11 cellular contexts compared by ENCODE assay signal in the genomic region with DNA sequence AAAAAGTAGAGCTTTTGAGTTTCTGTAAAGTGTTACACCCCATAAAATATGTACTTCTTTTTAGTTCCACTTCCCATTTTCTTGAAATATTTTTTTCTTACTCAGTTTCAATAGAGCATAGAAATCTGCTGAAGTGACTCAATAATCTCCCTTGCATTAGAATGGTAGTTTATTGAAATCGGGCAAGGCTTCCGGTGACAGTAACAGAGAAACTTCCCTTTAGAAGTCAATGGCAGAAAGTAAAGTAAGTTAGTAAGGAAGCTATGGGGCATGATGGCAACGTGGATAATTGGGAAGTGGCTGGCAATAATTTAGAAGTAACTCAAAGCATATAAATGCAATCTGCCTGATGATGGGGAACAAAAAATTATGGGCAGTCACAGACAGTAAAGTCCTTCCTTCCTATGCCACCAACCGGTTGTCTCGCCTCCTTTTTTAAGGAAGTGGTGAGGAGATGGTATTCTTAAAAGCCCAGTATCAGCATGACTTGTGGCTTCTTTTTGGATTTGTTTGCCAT. TPM values are rescaled to one million over a fixed set of nuclear protein-coding genes. Genes with fewer than 3 reads are reported as not detected.
DNase-seq lines count a peak whose midpoint lies in the region; ATAC-seq and TF ChIP-seq lines count a peak whose summit lies in the region.
"Had no signal": no experiment of that assay in that cellular context is flagged by ENCODE, and none has a peak within 500 bp of the region (broad histone marks: within the 10 kb centered on the region; RNA-seq: fewer than 3 reads in every experiment).

No MANE protein-coding gene starts in this region.

- peak; percentile 45 for ATAC-seq in Right ventricle myocardium superior (ENCODE audit: poor library complexity)
- ATAC-seq in right cardiac atrium, result no peak
- ATAC-seq in HG02943 (IDR thresholded peaks at IDR 0.05; ENCODE audit: low read depth, unreplicated experiment), result peak; percentile 50
- ATAC-seq in stimulated activated naive B cell treated with anti-CD40 and anti-IgM and Interleukin-4, amounts not matched to agents 10 μg/mL and 1 μg/mL and 100 μg/mL, for 72 hours (replicated peaks), result peak; percentile 86 to 87

- H3K4me3 ChIP-seq in right cardiac atrium (ENCODE audit: low read length), result no peak overlapping the region

- peak overlapping the region; percentile 54 to 80 for H3K4me3 Mint-ChIP-seq in stimulated activated naive B cell treated with anti-CD40 and anti-IgM and Interleukin-4, amounts not matched to agents 10 μg/mL and 1 μg/mL and 100 μg/mL, for 72 hours

- DNase-seq in Right ventricle myocardium superior (no peak), right cardiac atrium (no peak), NOMO-1 (lab: John Stamatoyannopoulos, UW; ENCODE audit: unreplicated experiment in 2 of 2) (peak; percentile 94 to 98), retina (no peak), RWPE1 (ENCODE audit: low spot score) (no peak), T1000 (lab: John Stamatoyannopoulos, UW) (no peak)
- DNase-seq in stimulated activated naive B cell treated with anti-CD40 and anti-IgM and Interleukin-4, amounts not matched to agents 10 μg/mL and 1 μg/mL and 100 μg/mL, for 72 hours, result no peak
- DNase-seq: cerebellar nuclear complex, IMR-90 had no signal

- H3K27ac Mint-ChIP-seq in stimulated activated naive B cell treated with anti-CD40 and anti-IgM and Interleukin-4, amounts not matched to agents 10 μg/mL and 1 μg/mL and 100 μg/mL, for 72 hours, result peak overlapping the region; percentile 93

- no peaks in the 10 kb centered on the region for H3K9me3 ChIP-seq in right cardiac atrium (ENCODE audit: control insufficient read depth, low read length)

- 71% methylated on average over 5 of the region's 5 CpGs for WGBS in right cardiac atrium

- no peak for TF ChIP-seq CTCF in RWPE1 (conservative IDR thresholded peaks at IDR 0.05; ENCODE audit: low read depth)

- intact Hi-C loops in Right ventricle myocardium superior (cut with DNase I), result no loop called here
- intact Hi-C loops in right cardiac atrium (cut with DNase I), result no loop called here

- H3K36me3 Mint-ChIP-seq in stimulated activated naive B cell treated with anti-CD40 and anti-IgM and Interleukin-4, amounts not matched to agents 10 μg/mL and 1 μg/mL and 100 μg/mL, for 72 hours, result peaks cover 12 to 24% of the 10 kb centered on the region in 2 donors

- no peaks in the 10 kb centered on the region for H3K27me3 ChIP-seq in right cardiac atrium (ENCODE audit: control insufficient read depth, insufficient read depth)

- POLR2A ChIA-PET in RWPE1 (lab: Yijun Ruan, JAX; ENCODE audit: low non-redundant PET), result no interaction called here

- H3K27ac ChIP-seq in right cardiac atrium (ENCODE audit: low read length) (no peak overlapping the region), RWPE1 (no peak overlapping the region)

- no peaks in the 10 kb centered on the region for H3K4me1 ChIP-seq in right cardiac atrium (ENCODE audit: control insufficient read depth, insufficient read depth, low read length)

- H3K27me3 Mint-ChIP-seq in stimulated activated naive B cell treated with anti-CD40 and anti-IgM and Interleukin-4, amounts not matched to agents 10 μg/mL and 1 μg/mL and 100 μg/mL, for 72 hours, result no peaks in the 10 kb centered on the region

- CTCF ChIA-PET in RWPE1 (lab: Yijun Ruan, JAX), result interaction anchor here (0.6 to 0.7 kb wide), 2 partner anchors 23 to 37 kb away, joined by 3 read pairs; no protein-coding TSS in a partner anchor

- H3K4me1 Mint-ChIP-seq in stimulated activated naive B cell treated with anti-CD40 and anti-IgM and Interleukin-4, amounts not matched to agents 10 μg/mL and 1 μg/mL and 100 μg/mL, for 72 hours, result peaks cover 38 to 56% of the 10 kb centered on the region in 2 donors

- peaks cover 0 to 3% of the 10 kb centered on the region in 2 donors for H3K9me3 Mint-ChIP-seq in stimulated activated naive B cell treated with anti-CD40 and anti-IgM and Interleukin-4, amounts not matched to agents 10 μg/mL and 1 μg/mL and 100 μg/mL, for 72 hours

RNA-seq across cellular contexts. Expression of a gene that starts 7.6 kb away (rescaled TPM):
- total RNA-seq in Right ventricle myocardium superior, result 28.8 TPM
- 10 to 100 TPM; 21.9 to 42.1 (median 33.8) TPM for total RNA-seq in right cardiac atrium
- polyA plus RNA-seq in right cardiac atrium, result 2.2 TPM
- total RNA-seq: IMR-90 had no signal
- polyA plus RNA-seq: AG04450, IMR-90 had no signal

RNA-seq across cellular contexts. Expression of a gene that starts 60.0 kb away (rescaled TPM):
- total RNA-seq in Right ventricle myocardium superior (13.6 TPM), right cardiac atrium (10 to 100 TPM; 19.9 to 33.9 (median 22.7) TPM)
- polyA plus RNA-seq in right cardiac atrium, result 20.5 TPM

Comparison
In these comparisons a context has a peak if more than half of its experiments do, and no peak if none do; other contexts are left out.
1. ATAC-seq: peak in Right ventricle myocardium superior (single experiment), HG02943 (single experiment) and stimulated activated naive B cell treated with anti-CD40 and anti-IgM and Interleukin-4, amounts not matched to agents 10 μg/mL and 1 μg/mL and 100 μg/mL, for 72 hours (2 of 2); none in right cardiac atrium (0 of 2).
2. DNase-seq: peak in NOMO-1 (2 of 2); none in Right ventricle myocardium superior (single experiment), right cardiac atrium (0 of 3), stimulated activated naive B cell treated with anti-CD40 and anti-IgM and Interleukin-4, amounts not matched to agents 10 μg/mL and 1 μg/mL and 100 μg/mL, for 72 hours (single experiment), retina (single experiment), RWPE1 (single experiment) and T1000 (single experiment).